In genomic region chr15:72117448-72117697, GRCh38 we compare ENCODE assay signal across 8 cellular contexts.
DNase-seq lines count a peak whose midpoint lies in the region; ATAC-seq lines count a peak whose summit lies in the region.

No MANE protein-coding gene starts in this region.

- peak overlapping the region; percentile 90 to 97 for H3K27ac ChIP-seq in mucosa of rectum (ENCODE audit: low read depth in 2 of 2, low read length in 2 of 2)

- H3K4me1 ChIP-seq in endocrine pancreas (ENCODE audit: control insufficient read depth, insufficient read depth, low read length) (peaks cover 21% of the 10 kb centered on the region), mucosa of rectum (ENCODE audit: control insufficient read depth in 2 of 2, insufficient read depth in 2 of 2, low read length in 2 of 2) (peaks cover 10 to 18% of the 10 kb centered on the region in 2 donors)

- H3K9ac ChIP-seq in endocrine pancreas (ENCODE audit: control insufficient read depth, insufficient read depth, low read length) (peak overlapping the region; percentile 93), mucosa of rectum (ENCODE audit: low read depth in 1 of 2, low read length in 2 of 2) (peak overlapping the region; percentile 88 to 96)

- no peaks in the 10 kb centered on the region for H3K36me3 ChIP-seq in endocrine pancreas (ENCODE audit: control insufficient read depth, insufficient read depth, low read length)
- no peaks in the 10 kb centered on the region for H3K36me3 ChIP-seq in mucosa of rectum (ENCODE audit: control insufficient read depth in 2 of 2, insufficient read depth in 2 of 2, low read length in 2 of 2)

- H3K4me3 ChIP-seq in endocrine pancreas (ENCODE audit: control insufficient read depth, insufficient read depth, low read length) (peak overlapping the region; percentile 91), mucosa of rectum (ENCODE audit: low read length in 2 of 2) (peak overlapping the region; percentile 91 to 99)

- H3K9me3 ChIP-seq in endocrine pancreas (ENCODE audit: control insufficient read depth, low read length) (no peaks in the 10 kb centered on the region), mucosa of rectum (ENCODE audit: control insufficient read depth in 2 of 2, low read length in 2 of 2) (no peaks in the 10 kb centered on the region)

- no peaks in the 10 kb centered on the region for H3K27me3 ChIP-seq in endocrine pancreas (ENCODE audit: control insufficient read depth, insufficient read depth, low read length)
- no peaks in the 10 kb centered on the region for H3K27me3 ChIP-seq in mucosa of rectum (ENCODE audit: control insufficient read depth in 2 of 2, insufficient read depth in 2 of 2, low read length in 2 of 2)

- peak; percentile 14 for DNase-seq in NCI-H2171 (lab: John Stamatoyannopoulos, UW)
- peak in 2 of 3 experiments; percentile 42 to 59 for DNase-seq in activated CD8-positive, alpha-beta memory T cell treated with anti-CD3 and anti-CD28 coated beads for 48 hours (ENCODE audit: low read depth in 2 of 3, low spot score in 2 of 3)
- peak in 5 of 6 experiments; percentile 40 to 75 (median 67) for DNase-seq in stimulated activated naive CD4-positive, alpha-beta T cell (lab: John Stamatoyannopoulos, UW)
- no peak for DNase-seq in hippocampal formation (lab: John Stamatoyannopoulos, UW)

- ATAC-seq in GM18502 (IDR thresholded peaks at IDR 0.05; ENCODE audit: poor library complexity, unreplicated experiment) (peak; percentile 60), HG02759 (IDR thresholded peaks at IDR 0.05; ENCODE audit: unreplicated experiment) (peak; percentile 63)

Comparison
In these comparisons a context has a peak if more than half of its experiments do, and no peak if none do; other contexts are left out.
1. DNase-seq: peak in NCI-H2171 (single experiment), activated CD8-positive, alpha-beta memory T cell treated with anti-CD3 and anti-CD28 coated beads for 48 hours (2 of 3) and stimulated activated naive CD4-positive, alpha-beta T cell (5 of 6); none in hippocampal formation (0 of 2).